ENCODE assay signal across 16 cellular contexts in genomic region chr3:186411994-186412393, GRCh38. TPM values are rescaled to one million over a fixed set of nuclear protein-coding genes. Genes with fewer than 3 reads are reported as not detected.
DNase-seq lines count a peak whose midpoint lies in the region; ATAC-seq and TF ChIP-seq lines count a peak whose summit lies in the region.
"Had no signal": no experiment of that assay in that cellular context is flagged by ENCODE, and none has a peak within 500 bp of the region (broad histone marks: within the 10 kb centered on the region; RNA-seq: fewer than 3 reads in every experiment).

No MANE protein-coding gene starts in this region.

- no peaks in the 10 kb centered on the region for H3K9me3 ChIP-seq in A673 (ENCODE audit: low read depth, low read length, poor library complexity, severe bottlenecking)
- H3K9me3 ChIP-seq: prostate gland, tibial nerve had no signal

- H3K27me3 ChIP-seq in A673 (replicated peaks; ENCODE audit: insufficient read depth, low read depth, low read length, poor library complexity): no peaks in the 10 kb centered on the region
- H3K27me3 ChIP-seq: tibial nerve had no signal

- H3K4me3 Mint-ChIP-seq in stimulated activated naive B cell treated with anti-CD40 and anti-IgM and Interleukin-4, amounts not matched to agents 10 μg/mL and 1 μg/mL and 100 μg/mL, for 72 hours: no peak overlapping the region
- H3K4me3 Mint-ChIP-seq: natural killer cell had no signal

- peaks cover 25 to 30% of the 10 kb centered on the region in 2 donors for H3K4me1 Mint-ChIP-seq in stimulated activated naive B cell treated with anti-CD40 and anti-IgM and Interleukin-4, amounts not matched to agents 10 μg/mL and 1 μg/mL and 100 μg/mL, for 72 hours

- H3K4me3 ChIP-seq in A673 (ENCODE audit: low read depth, low read length, poor library complexity, severe bottlenecking): no peak overlapping the region
- H3K4me3 ChIP-seq: lung, prostate gland, tibial nerve had no signal

- H3K27ac ChIP-seq in A673 (ENCODE audit: low read depth, low read length, poor library complexity, severe bottlenecking): no peak overlapping the region
- H3K27ac ChIP-seq: prostate gland, tibial nerve had no signal

- CTCF ChIA-PET in A673 (lab: Charles Lee): no interaction called here

- DNase-seq in activated T-cell treated with anti-CD3 and anti-CD28 coated beads for 48 hours (ENCODE audit: low read depth) (peak; percentile 31), HPDE6-E6E7 (ENCODE audit: extremely low spot score) (peak; percentile 19), A673 (ENCODE audit: low spot score) (no peak), NCI-H2171 (lab: John Stamatoyannopoulos, UW) (no peak)
- DNase-seq in activated T-cell treated with anti-CD3 and anti-CD28 coated beads, Interleukin-2, amount 50 U/mL, for 1 hour: no peak
- no peak for DNase-seq in stimulated activated naive B cell treated with anti-CD40 and anti-IgM and Interleukin-4, amounts not matched to agents 10 μg/mL and 1 μg/mL and 100 μg/mL, for 72 hours
- DNase-seq: central memory CD4-positive, alpha-beta T cell; effector CD8-positive, alpha-beta T cell; foreskin fibroblast; natural killer cell; NCI-H2171 treated with DMSO at 0.1 percent for 48 hours had no signal

- H3K9me3 Mint-ChIP-seq in stimulated activated naive B cell treated with anti-CD40 and anti-IgM and Interleukin-4, amounts not matched to agents 10 μg/mL and 1 μg/mL and 100 μg/mL, for 72 hours: peaks cover 0 to 4% of the 10 kb centered on the region in 2 donors
- H3K9me3 Mint-ChIP-seq: natural killer cell had no signal

- ATAC-seq in esophagus mucosa (peak; percentile 75), GM19455 (IDR thresholded peaks at IDR 0.05; ENCODE audit: unreplicated experiment) (no peak)
- ATAC-seq in stimulated activated naive B cell treated with anti-CD40 and anti-IgM and Interleukin-4, amounts not matched to agents 10 μg/mL and 1 μg/mL and 100 μg/mL, for 72 hours (replicated peaks): peak; percentile 48 to 63
- ATAC-seq: natural killer cell had no signal

- POLR2A ChIA-PET in A673 (lab: Charles Lee; ENCODE audit: low non-redundant PET): no interaction called here

- no peak for TF ChIP-seq CTCF in A673 (conservative IDR thresholded peaks at IDR 0.05; ENCODE audit: low read depth, low read length)

- H3K27me3 Mint-ChIP-seq in stimulated activated naive B cell treated with anti-CD40 and anti-IgM and Interleukin-4, amounts not matched to agents 10 μg/mL and 1 μg/mL and 100 μg/mL, for 72 hours: peaks cover 11 to 21% of the 10 kb centered on the region in 2 donors

- no peaks in the 10 kb centered on the region for H3K36me3 ChIP-seq in A673 (ENCODE audit: insufficient read depth, low read length, poor library complexity, severe bottlenecking)
- H3K36me3 ChIP-seq: prostate gland, tibial nerve had no signal

- BruUV-seq in A673 (replicated peaks; lab: Mats Ljungman, UMichigan): no TSS peak

- intact Hi-C loops in A673 (cut with micrococcal nuclease; ENCODE audit: unreplicated experiment): no loop called here

- peaks cover 14% of the 10 kb centered on the region for H3K4me1 ChIP-seq in A673 (ENCODE audit: insufficient read depth, low read length, poor library complexity, severe bottlenecking)
- H3K4me1 ChIP-seq: prostate gland had no signal

- no peak overlapping the region for H3K27ac Mint-ChIP-seq in stimulated activated naive B cell treated with anti-CD40 and anti-IgM and Interleukin-4, amounts not matched to agents 10 μg/mL and 1 μg/mL and 100 μg/mL, for 72 hours
- H3K27ac Mint-ChIP-seq: natural killer cell had no signal

- no peaks in the 10 kb centered on the region for H3K36me3 Mint-ChIP-seq in stimulated activated naive B cell treated with anti-CD40 and anti-IgM and Interleukin-4, amounts not matched to agents 10 μg/mL and 1 μg/mL and 100 μg/mL, for 72 hours
- H3K36me3 Mint-ChIP-seq: natural killer cell had no signal

RNA-seq across cellular contexts. Expression of gene DGKG, which starts 50.0 kb away (rescaled TPM):
- total RNA-seq in esophagus mucosa (0.40 TPM), A673 (2021) (35.1 and 45.2 TPM in 2 replicates)

Comparison
In these comparisons a context has a peak if more than half of its experiments do, and no peak if none do; other contexts are left out.
1. DNase-seq: peak in activated T-cell treated with anti-CD3 and anti-CD28 coated beads for 48 hours (single experiment) and HPDE6-E6E7 (single experiment); none in activated T-cell treated with anti-CD3 and anti-CD28 coated beads, Interleukin-2, amount 50 U/mL, for 1 hour (single experiment), stimulated activated naive B cell treated with anti-CD40 and anti-IgM and Interleukin-4, amounts not matched to agents 10 μg/mL and 1 μg/mL and 100 μg/mL, for 72 hours (single experiment), A673 (single experiment) and NCI-H2171 (single experiment).
2. RNA of gene DGKG, which starts 50.0 kb away (total RNA-seq): 35.1 to 45.2 TPM in A673; 0.40 TPM in esophagus mucosa (single experiment); every median in the first group is over 10 times any median in the second.